1 cellular context compared by ENCODE assay signal in the genomic region with DNA sequence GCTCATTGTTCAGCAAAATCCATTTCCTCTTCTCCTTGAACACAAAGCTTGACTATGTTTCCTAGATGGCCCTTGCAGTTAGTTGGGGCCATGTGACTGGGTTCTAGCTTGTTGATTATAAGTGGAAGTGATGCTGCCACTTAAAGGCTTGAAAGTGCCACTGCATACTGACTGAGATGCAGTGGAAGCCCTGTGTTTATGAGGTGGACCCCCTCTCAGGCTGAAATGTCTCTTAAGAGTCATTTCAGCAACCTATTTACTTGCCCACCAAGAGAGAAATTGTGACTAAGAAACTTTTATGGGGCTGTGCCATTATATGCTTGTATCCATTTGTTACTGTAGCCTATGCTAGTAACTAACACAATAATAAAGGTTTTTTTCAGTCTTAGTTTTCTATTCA.
TF ChIP-seq lines count a peak whose summit lies in the region.

No MANE protein-coding gene starts in this region.

TF ChIP-seq in SK-N-SH treated with all-trans-retinoic acid at 6 μM for 48 hours, 23 proteins besides CTCF, POLR2A, EP300 and RAD21 (continued from another document):
- TF ChIP-seq PATZ1 (CRISPR knock-in tag; IDR thresholded peaks at IDR 0.05; ENCODE audit: borderline replicate concordance) (no peak), ARNTL (CRISPR knock-in tag; IDR thresholded peaks at IDR 0.05; ENCODE audit: borderline replicate concordance, low read depth) (no peak), TCF4 (CRISPR knock-in tag; IDR thresholded peaks at IDR 0.05; ENCODE audit: borderline replicate concordance) (no peak), SNAI2 (CRISPR knock-in tag; IDR thresholded peaks at IDR 0.05) (no peak), PPARA (CRISPR knock-in tag; IDR thresholded peaks at IDR 0.05; ENCODE audit: borderline replicate concordance) (no peak), BACH2 (CRISPR knock-in tag; IDR thresholded peaks at IDR 0.05; ENCODE audit: borderline replicate concordance) (no peak)
- TF ChIP-seq, protein P1, sequence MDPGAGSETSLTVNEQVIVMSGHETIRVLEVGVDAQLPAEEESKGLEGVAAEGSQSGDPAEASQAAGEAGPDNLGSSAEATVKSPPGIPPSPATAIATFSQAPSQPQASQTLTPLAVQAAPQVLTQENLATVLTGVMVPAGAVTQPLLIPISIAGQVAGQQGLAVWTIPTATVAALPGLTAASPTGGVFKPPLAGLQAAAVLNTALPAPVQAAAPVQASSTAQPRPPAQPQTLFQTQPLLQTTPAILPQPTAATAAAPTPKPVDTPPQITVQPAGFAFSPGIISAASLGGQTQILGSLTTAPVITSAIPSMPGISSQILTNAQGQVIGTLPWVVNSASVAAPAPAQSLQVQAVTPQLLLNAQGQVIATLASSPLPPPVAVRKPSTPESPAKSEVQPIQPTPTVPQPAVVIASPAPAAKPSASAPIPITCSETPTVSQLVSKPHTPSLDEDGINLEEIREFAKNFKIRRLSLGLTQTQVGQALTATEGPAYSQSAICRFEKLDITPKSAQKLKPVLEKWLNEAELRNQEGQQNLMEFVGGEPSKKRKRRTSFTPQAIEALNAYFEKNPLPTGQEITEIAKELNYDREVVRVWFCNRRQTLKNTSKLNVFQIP (CRISPR knock-in tag; IDR thresholded peaks at IDR 0.05; ENCODE audit: borderline replicate concordance, low read depth): no peak
